ENCODE assay signal across 8 cellular contexts in genomic region chr3:31981206-31982181, GRCh38. TPM values are rescaled to one million over a fixed set of nuclear protein-coding genes. Genes with fewer than 3 reads are reported as not detected.
A peak's percentile ranks its signal among the peaks of the same experiment; 100 is the strongest.
DNase-seq lines count a peak whose midpoint lies in the region; TF ChIP-seq lines count a peak whose summit lies in the region.

A gene with protein sequence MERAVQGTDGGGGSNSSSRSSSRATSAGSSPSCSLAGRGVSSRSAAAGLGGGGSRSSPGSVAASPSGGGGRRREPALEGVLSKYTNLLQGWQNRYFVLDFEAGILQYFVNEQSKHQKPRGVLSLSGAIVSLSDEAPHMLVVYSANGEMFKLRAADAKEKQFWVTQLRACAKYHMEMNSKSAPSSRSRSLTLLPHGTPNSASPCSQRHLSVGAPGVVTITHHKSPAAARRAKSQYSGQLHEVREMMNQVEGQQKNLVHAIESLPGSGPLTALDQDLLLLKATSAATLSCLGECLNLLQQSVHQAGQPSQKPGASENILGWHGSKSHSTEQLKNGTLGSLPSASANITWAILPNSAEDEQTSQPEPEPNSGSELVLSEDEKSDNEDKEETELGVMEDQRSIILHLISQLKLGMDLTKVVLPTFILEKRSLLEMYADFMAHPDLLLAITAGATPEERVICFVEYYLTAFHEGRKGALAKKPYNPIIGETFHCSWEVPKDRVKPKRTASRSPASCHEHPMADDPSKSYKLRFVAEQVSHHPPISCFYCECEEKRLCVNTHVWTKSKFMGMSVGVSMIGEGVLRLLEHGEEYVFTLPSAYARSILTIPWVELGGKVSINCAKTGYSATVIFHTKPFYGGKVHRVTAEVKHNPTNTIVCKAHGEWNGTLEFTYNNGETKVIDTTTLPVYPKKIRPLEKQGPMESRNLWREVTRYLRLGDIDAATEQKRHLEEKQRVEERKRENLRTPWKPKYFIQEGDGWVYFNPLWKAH (minus strand): TSS chr3:31981262. CDS start chr3:31981179, 83 bp downstream.
Gene ZNF860, plus strand, starts transcription at chr3:31981750. Its CDS starts 7,330 bp downstream, at chr3:31989080.

- H3K9me3 ChIP-seq in muscle layer of colon (ENCODE audit: low read length) (no peaks in the 10 kb centered on the region), thyroid gland (no peaks in the 10 kb centered on the region)

- H3K27ac ChIP-seq in muscle layer of colon (ENCODE audit: low read depth, low read length) (peak within 1 kb of the TSS; percentile 82), thyroid gland (peak within 1 kb of the TSS; percentile 62 to 95 (median 78))

- 6 to 9% methylated on average over 39 to 57 of the region's 65 CpGs for WGBS in thyroid gland, 2 donors

- H3K4me3 ChIP-seq in fibroblast of pulmonary artery (replicated peaks; ENCODE audit: low read depth, low read length), result peak within 1 kb of the TSS; percentile 82
- peak within 1 kb of the TSS; percentile 77 to 87 for H3K4me3 ChIP-seq in muscle layer of colon (ENCODE audit: low read depth in 1 of 2, low read length in 2 of 2)
- H3K4me3 ChIP-seq in thyroid gland (replicated peaks in 1 of 3), result peak within 1 kb of the TSS; percentile 60 to 94 (median 80)

- H3K4me1 Mint-ChIP-seq in activated T-helper 1 cell treated with anti-CD3 and anti-CD28 coated beads, Interleukin-12 subunit alpha, Interleukin-12 subunit beta, Interleukin-2, Interleukin-4 antibody, amounts not matched to agents 30 ng/mL and 10 ng/mL and 1 ng/mL, durations not matched to agents 14 hours and 24 hours and 36 hours (ENCODE audit: low read depth), result peaks cover 27% of the 10 kb centered on the region

- H3K4me3 Mint-ChIP-seq in activated T-helper 1 cell treated with anti-CD3 and anti-CD28 coated beads, Interleukin-12 subunit alpha, Interleukin-12 subunit beta, Interleukin-2, Interleukin-4 antibody, amounts not matched to agents 30 ng/mL and 10 ng/mL and 1 ng/mL, durations not matched to agents 14 hours and 24 hours and 36 hours, result peak within 1 kb of the TSS; percentile 87

- H3K27me3 ChIP-seq in muscle layer of colon (ENCODE audit: control insufficient read depth in 1 of 2, insufficient read depth in 2 of 2, low read length in 2 of 2) (no peaks in the 10 kb centered on the region), thyroid gland (no peaks in the 10 kb centered on the region)

- H3K36me3 Mint-ChIP-seq in activated T-helper 1 cell treated with anti-CD3 and anti-CD28 coated beads, Interleukin-12 subunit alpha, Interleukin-12 subunit beta, Interleukin-2, Interleukin-4 antibody, amounts not matched to agents 30 ng/mL and 10 ng/mL and 1 ng/mL, durations not matched to agents 14 hours and 24 hours and 36 hours (ENCODE audit: low read depth), result peaks cover 3% of the 10 kb centered on the region

- peaks cover 17% of the 10 kb centered on the region for H3K27me3 Mint-ChIP-seq in activated T-helper 1 cell treated with anti-CD3 and anti-CD28 coated beads, Interleukin-12 subunit alpha, Interleukin-12 subunit beta, Interleukin-2, Interleukin-4 antibody, amounts not matched to agents 30 ng/mL and 10 ng/mL and 1 ng/mL, durations not matched to agents 14 hours and 24 hours and 36 hours (ENCODE audit: insufficient read depth)

- H3K36me3 ChIP-seq in muscle layer of colon (ENCODE audit: insufficient read depth, low read length) (no peaks in the 10 kb centered on the region), thyroid gland (no peaks in the 10 kb centered on the region)

- peak within 1 kb of the TSS; percentile 62 for H3K27ac Mint-ChIP-seq in activated T-helper 1 cell treated with anti-CD3 and anti-CD28 coated beads, Interleukin-12 subunit alpha, Interleukin-12 subunit beta, Interleukin-2, Interleukin-4 antibody, amounts not matched to agents 30 ng/mL and 10 ng/mL and 1 ng/mL, durations not matched to agents 14 hours and 24 hours and 36 hours

- H3K4me1 ChIP-seq in muscle layer of colon (ENCODE audit: insufficient read depth, low read length), result peaks cover 5% of the 10 kb centered on the region
- H3K4me1 ChIP-seq in thyroid gland, result peaks cover 4 to 6% of the 10 kb centered on the region in 2 donors

- H3K9me3 Mint-ChIP-seq in activated T-helper 1 cell treated with anti-CD3 and anti-CD28 coated beads, Interleukin-12 subunit alpha, Interleukin-12 subunit beta, Interleukin-2, Interleukin-4 antibody, amounts not matched to agents 30 ng/mL and 10 ng/mL and 1 ng/mL, durations not matched to agents 14 hours and 24 hours and 36 hours, result no peaks in the 10 kb centered on the region

- intact Hi-C loops in activated T-helper 1 cell treated with anti-CD3 and anti-CD28 coated beads, Interleukin-12 subunit alpha, Interleukin-12 subunit beta, Interleukin-2, Interleukin-4 antibody, amounts not matched to agents 30 ng/mL and 10 ng/mL and 1 ng/mL, durations not matched to agents 14 hours and 24 hours and 36 hours (cut with micrococcal nuclease), result loop anchor here (2.0 to 10.0 kb wide), 3 partner anchors 13 to 447 kb away; partner anchors contain the start of gene STT3B
- intact Hi-C loops in thyroid gland (cut with DNase I), result no loop called here

- no peak for TF ChIP-seq CTCF in fibroblast of pulmonary artery (IDR thresholded peaks at IDR 0.05; ENCODE audit: low read length, missing control alignments)
- TF ChIP-seq CTCF in thyroid gland (IDR thresholded peaks at IDR 0.05), result peak in 1 of 6 experiments; percentile 10

- no peak within 1 kb of the TSS for H3K9ac ChIP-seq in muscle layer of colon (ENCODE audit: low read length)

- DNase-seq in DMS 273 treated with DMSO at 0.1 percent for 48 hours (lab: John Stamatoyannopoulos, UW) (peak; percentile 14), HCEC 1CT (peak; percentile 96), NCI-H345 treated with DMSO at 0.1 percent for 48 hours (lab: John Stamatoyannopoulos, UW; ENCODE audit: unreplicated experiment) (peak; percentile 32), fibroblast of pulmonary artery (ENCODE audit: low read depth) (peak; percentile 95), thyroid gland (peak; percentile 91 to 93), NCI-H187 (lab: John Stamatoyannopoulos, UW) (no peak)
- peak; percentile 4 for DNase-seq in activated T-helper 1 cell treated with anti-CD3 and anti-CD28 coated beads, Interleukin-12 subunit alpha, Interleukin-12 subunit beta, Interleukin-2, Interleukin-4 antibody, amounts not matched to agents 30 ng/mL and 10 ng/mL and 1 ng/mL, durations not matched to agents 14 hours and 24 hours and 36 hours (ENCODE audit: low spot score)

- TF ChIP-seq POLR2A in thyroid gland (IDR thresholded peaks at IDR 0.05), result peak in 1 of 2 donors; percentile 70

RNA-seq across cellular contexts. Expression of the first gene that starts in this region (rescaled TPM):
- total RNA-seq in activated T-helper 1 cell treated with anti-CD3 and anti-CD28 coated beads, Interleukin-12 subunit alpha, Interleukin-12 subunit beta, Interleukin-2, Interleukin-4 antibody, amounts not matched to agents 30 ng/mL and 10 ng/mL and 1 ng/mL, durations not matched to agents 14 hours and 24 hours and 36 hours, result 12.1 and 14.5 TPM in 2 replicates
- total RNA-seq in thyroid gland, result 10 to 100 TPM; 18.6 to 33.6 (median 28.8) TPM

RNA-seq across cellular contexts. Expression of gene ZNF860, which starts in this region (rescaled TPM):
- total RNA-seq in activated T-helper 1 cell treated with anti-CD3 and anti-CD28 coated beads, Interleukin-12 subunit alpha, Interleukin-12 subunit beta, Interleukin-2, Interleukin-4 antibody, amounts not matched to agents 30 ng/mL and 10 ng/mL and 1 ng/mL, durations not matched to agents 14 hours and 24 hours and 36 hours, result 0.34 and 0.81 TPM in 2 replicates
- 1 to 10 TPM in 3 of 4 donors, under 1 TPM in 1; 0.67 to 1.6 (median 1.4) TPM for total RNA-seq in thyroid gland

Comparison
In these comparisons a context has a peak if more than half of its experiments do, and no peak if none do; other contexts are left out.
1. DNase-seq: peak in DMS 273 treated with DMSO at 0.1 percent for 48 hours (single experiment), HCEC 1CT (single experiment), NCI-H345 treated with DMSO at 0.1 percent for 48 hours (single experiment), activated T-helper 1 cell treated with anti-CD3 and anti-CD28 coated beads, Interleukin-12 subunit alpha, Interleukin-12 subunit beta, Interleukin-2, Interleukin-4 antibody, amounts not matched to agents 30 ng/mL and 10 ng/mL and 1 ng/mL, durations not matched to agents 14 hours and 24 hours and 36 hours (single experiment), fibroblast of pulmonary artery (single experiment) and thyroid gland (2 of 2); none in NCI-H187 (0 of 2).
2. Peak in every context shown above with its lines, with median percentiles within 50 percentile points of each other: H3K4me3 ChIP-seq.